Comparison of ENCODE assay signal across 27 cellular contexts in the genomic region with DNA sequence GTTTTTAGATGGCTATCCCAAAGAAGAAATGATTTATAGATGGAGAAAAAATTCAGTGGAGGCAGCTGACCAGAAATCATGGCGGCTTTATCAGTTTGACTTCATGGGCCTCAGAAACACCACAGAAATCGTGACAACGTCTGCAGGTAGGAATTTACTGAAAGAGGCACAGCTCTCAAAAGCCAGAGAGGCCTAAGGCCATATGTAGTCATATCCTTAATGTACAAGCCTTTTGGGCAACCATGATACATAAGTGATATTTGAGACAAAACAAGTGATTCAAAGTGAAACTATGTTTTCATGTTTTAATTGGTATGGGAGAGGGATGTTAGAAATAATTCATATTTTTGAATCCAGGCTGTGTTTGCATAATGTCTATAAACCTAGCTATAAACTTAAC.
"Had no signal": no experiment of that assay in that cellular context is flagged by ENCODE, and none has a peak within 500 bp of the region (broad histone marks: within the 10 kb centered on the region; RNA-seq: fewer than 3 reads in every experiment).

No MANE protein-coding gene starts in this region.

- H3K27ac ChIP-seq: ascending aorta, VCaP had no signal

- FAIRE-seq: TTC549 had no signal

- DNase-seq: activated B cell treated with CpG ODN at 0.5 μM for 24 hours; activated CD4-positive, alpha-beta memory T cell treated with anti-CD3 and anti-CD28 coated beads, Interleukin-2, amount 10 ng/mL, durations not matched to agents 7 days and 5 days; activated CD4-positive, alpha-beta T cell treated with anti-CD3 and anti-CD28 coated beads for 4 hours; activated CD4-positive, alpha-beta T cell treated with anti-CD3 and anti-CD28 coated beads, Interleukin-2, amount 10 ng/mL, durations not matched to agents 7 days and 5 days; activated CD4-positive, alpha-beta T cell treated with anti-CD3 and anti-CD28 coated beads, Interleukin-2, amount 50 U/mL, for 48 hours; activated CD4-positive, CD25-positive, alpha-beta regulatory T cell treated with anti-CD3 and anti-CD28 coated beads, Interleukin-2, amount 50 U/mL, for 72 hours; activated CD8-positive, alpha-beta memory T cell treated with anti-CD3 and anti-CD28 coated beads for 24 hours; activated CD8-positive, alpha-beta memory T cell treated with anti-CD3 and anti-CD28 coated beads, Interleukin-2, amount 10 ng/mL, durations not matched to agents 7 days and 5 days; activated CD8-positive, alpha-beta memory T cell treated with anti-CD3 and anti-CD28 coated beads, Interleukin-2, amount 50 U/mL, for 48 hours; activated CD8-positive, alpha-beta T cell treated with anti-CD3 and anti-CD28 coated beads, Interleukin-2, amount 10 ng/mL, durations not matched to agents 7 days and 5 days; activated effector memory CD4-positive, alpha-beta T cell treated with Interleukin-2 at 50 U/mL for 16 hours; activated gamma-delta T cell treated with Interleukin-2 at 50 U/mL for 16 hours; activated naive CD4-positive, alpha-beta T cell treated with anti-CD3 and anti-CD28 coated beads, Interleukin-2, amount 10 ng/mL, durations not matched to agents 7 days and 5 days; activated naive CD4-positive, alpha-beta T cell treated with Interleukin-2 at 50 U/mL for 16 hours; activated naive CD8-positive, alpha-beta T cell treated with anti-CD3 and anti-CD28 coated beads, Interleukin-2, amount 10 ng/mL, durations not matched to agents 7 days and 5 days; activated naive CD8-positive, alpha-beta T cell treated with anti-CD3 and anti-CD28 coated beads, Interleukin-2, amount 50 U/mL, for 24 hours; activated T-cell treated with anti-CD3 and anti-CD28 coated beads, Interleukin-2, amount 50 U/mL, for 24 hours; activated T-cell treated with anti-CD3 and anti-CD28 coated beads, Interleukin-2, amount 50 U/mL, for 48 hours; amygdala; anterior cingulate cortex; cerebellar nuclear complex; T-helper 1 cell; T-helper 2 cell; T-helper 9 cell had no signal

- H3K36me3 ChIP-seq: ascending aorta had no signal

- H3K4me1 ChIP-seq: ascending aorta had no signal

- H3K4me3 ChIP-seq: ascending aorta had no signal

- H3K9me3 ChIP-seq: ascending aorta had no signal

- H3K27me3 ChIP-seq: ascending aorta had no signal
